In the genomic region with DNA sequence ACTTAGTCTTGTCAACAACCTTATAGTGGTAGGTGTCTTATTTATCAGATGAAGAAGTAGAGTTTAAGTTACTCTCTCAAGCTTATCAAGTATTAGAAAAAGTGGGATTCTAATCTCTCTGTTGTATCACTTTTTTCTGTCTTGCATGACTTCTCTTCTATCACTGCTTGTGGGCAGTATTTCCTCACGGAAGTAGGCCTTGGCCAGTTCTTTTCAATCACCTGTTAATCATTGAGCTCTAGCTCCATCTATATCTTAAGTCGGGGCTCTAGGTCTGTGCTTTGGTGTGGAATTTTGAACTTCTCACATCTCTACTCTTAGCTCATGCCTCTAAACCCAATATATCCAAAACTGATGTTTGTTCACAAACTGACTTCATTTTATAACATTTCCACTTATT, we compare ENCODE assay signal across 8 cellular contexts. TPM values are rescaled to one million over a fixed set of nuclear protein-coding genes. Genes with fewer than 3 reads are reported as not detected.
DNase-seq lines count a peak whose midpoint lies in the region; ATAC-seq, FAIRE-seq and TF ChIP-seq lines count a peak whose summit lies in the region.
"Not testable (repeated sequence)": the region's sequence is repeated elsewhere in the genome, so short reads cannot be mapped to it uniquely, and the experiment has no call there.

No MANE protein-coding gene starts in this region.

- not testable (repeated sequence) for H3K27ac ChIP-seq in DOHH2 (ENCODE audit: low read depth, low read length); astrocyte (ENCODE audit: low read depth, low read length); right lobe of liver

- H3K27ac Mint-ChIP-seq in T-helper 1 cell treated with Interleukin-12 subunit alpha and Interleukin-12 subunit beta and Interleukin-4 antibody, amounts not matched to agents 30 μg/mL and 1 μg/mL, for 36 hours = not testable (repeated sequence)
- peak overlapping the region; percentile 44 for H3K27ac Mint-ChIP-seq in astrocyte (ENCODE audit: unreplicated experiment)
- peak overlapping the region; percentile 28 for H3K27ac Mint-ChIP-seq in stimulated activated naive CD8-positive, alpha-beta T cell treated with anti-CD3 and anti-CD28 coated beads, Interleukin-15, Interleukin-2, amounts not matched to agents 100 ng/mL and 50 ng/mL, for 24 hours

- H3K36me3 ChIP-seq in DOHH2 (ENCODE audit: control insufficient read depth, low read length); astrocyte (ENCODE audit: insufficient read depth, low read length); right lobe of liver: not testable (repeated sequence)

- H3K4me1 ChIP-seq in DOHH2 (ENCODE audit: control insufficient read depth, low read length) = peaks cover 75% of the 10 kb centered on the region
- peaks cover 16% of the 10 kb centered on the region for H3K4me1 ChIP-seq in astrocyte (ENCODE audit: insufficient read depth, low read length)
- H3K4me1 ChIP-seq in right lobe of liver = peaks cover 0 to 15% (median 5%) of the 10 kb centered on the region in 4 donors

- peak overlapping the region; percentile 24; the same call in 1 of the 2 replicates for H3K4me2 ChIP-seq in DOHH2 (ENCODE audit: low read length)
- not testable (repeated sequence) for H3K4me2 ChIP-seq in astrocyte (ENCODE audit: low read length)

- not testable (repeated sequence) for H3K9me3 ChIP-seq in DOHH2 (ENCODE audit: control insufficient read depth, insufficient read depth, low read length); astrocyte (ENCODE audit: insufficient read depth, low read depth, low read length); right lobe of liver

- not testable (repeated sequence) for H3K9ac ChIP-seq in astrocyte (ENCODE audit: low read length)

- H3K9me2 ChIP-seq in DOHH2 (replicated peaks; ENCODE audit: control insufficient read depth, low read length) = not testable (repeated sequence)

- peaks cover 80% of the 10 kb centered on the region for H3K79me2 ChIP-seq in DOHH2 (ENCODE audit: control insufficient read depth, low read length)
- peaks cover 46% of the 10 kb centered on the region for H3K79me2 ChIP-seq in astrocyte (ENCODE audit: insufficient read depth, low read length)

- ATAC-seq in HG03066 (IDR thresholded peaks at IDR 0.05; ENCODE audit: low read depth, unreplicated experiment) (peak; percentile 35), right lobe of liver (peak; percentile 28 to 57 (median 44))

- not testable (repeated sequence) for H3K27me3 ChIP-seq in DOHH2 (ENCODE audit: control insufficient read depth, low read length); astrocyte (ENCODE audit: insufficient read depth, low read length); right lobe of liver

- H3K4me1 Mint-ChIP-seq in T-helper 1 cell treated with Interleukin-12 subunit alpha and Interleukin-12 subunit beta and Interleukin-4 antibody, amounts not matched to agents 30 μg/mL and 1 μg/mL, for 36 hours (ENCODE audit: low read depth) = peaks cover 72% of the 10 kb centered on the region
- H3K4me1 Mint-ChIP-seq in astrocyte (ENCODE audit: low read depth, unreplicated experiment) = peaks cover 72% of the 10 kb centered on the region
- H3K4me1 Mint-ChIP-seq in stimulated activated naive CD8-positive, alpha-beta T cell treated with anti-CD3 and anti-CD28 coated beads, Interleukin-15, Interleukin-2, amounts not matched to agents 100 ng/mL and 50 ng/mL, for 24 hours (ENCODE audit: low read depth) = peaks cover 94% of the 10 kb centered on the region

- not testable (repeated sequence) for H2AFZ ChIP-seq in astrocyte (ENCODE audit: low read depth, low read length)

- not testable (repeated sequence) for DNase-seq in GM19239 (ENCODE audit: insufficient read length, low spot score); astrocyte (ENCODE audit: low read depth); right lobe of liver
- peak; percentile 62 for DNase-seq in glomerular visceral epithelial cell (ENCODE audit: extremely low spot score)

- peaks cover 11% of the 10 kb centered on the region for H3K36me3 Mint-ChIP-seq in T-helper 1 cell treated with Interleukin-12 subunit alpha and Interleukin-12 subunit beta and Interleukin-4 antibody, amounts not matched to agents 30 μg/mL and 1 μg/mL, for 36 hours (ENCODE audit: low read depth)
- not testable (repeated sequence) for H3K36me3 Mint-ChIP-seq in astrocyte (ENCODE audit: low read depth, unreplicated experiment); stimulated activated naive CD8-positive, alpha-beta T cell treated with anti-CD3 and anti-CD28 coated beads, Interleukin-15, Interleukin-2, amounts not matched to agents 100 ng/mL and 50 ng/mL, for 24 hours (ENCODE audit: low read depth)

- 39% methylated on average over 2 of the region's 2 CpGs for WGBS in right lobe of liver (ENCODE audit: insufficient coverage, low coverage, low lambda C conversion rate, missing lambda C conversion rate)

- TF ChIP-seq CTCF in DOHH2 (IDR thresholded peaks at IDR 0.05; ENCODE audit: low read depth, low read length, poor library complexity, severe bottlenecking); astrocyte (IDR thresholded peaks at IDR 0.05; ENCODE audit: insufficient read depth, low read depth, low read length): not testable (repeated sequence)
- peak in 1 of 4 donors; percentile 16 for TF ChIP-seq CTCF in right lobe of liver (IDR thresholded peaks at IDR 0.05)

- intact Hi-C loops in right lobe of liver (cut with DNase I) = not testable (repeated sequence)

- not testable (repeated sequence) for H3F3A ChIP-seq in DOHH2 (ENCODE audit: control insufficient read depth, insufficient read depth)

- not testable (repeated sequence) for H3K9me3 Mint-ChIP-seq in T-helper 1 cell treated with Interleukin-12 subunit alpha and Interleukin-12 subunit beta and Interleukin-4 antibody, amounts not matched to agents 30 μg/mL and 1 μg/mL, for 36 hours; astrocyte (ENCODE audit: unreplicated experiment); stimulated activated naive CD8-positive, alpha-beta T cell treated with anti-CD3 and anti-CD28 coated beads, Interleukin-15, Interleukin-2, amounts not matched to agents 100 ng/mL and 50 ng/mL, for 24 hours

- TF ChIP-seq POLR2A in right lobe of liver (IDR thresholded peaks at IDR 0.05) = not testable (repeated sequence)

- H3K4me3 ChIP-seq in DOHH2 (ENCODE audit: low read length); astrocyte (ENCODE audit: insufficient read depth, low read depth, low read length); right lobe of liver: not testable (repeated sequence)

- H4K20me1 ChIP-seq in DOHH2 (ENCODE audit: control insufficient read depth, insufficient read depth, low read depth, low read length) = not testable (repeated sequence)
- peaks cover 21% of the 10 kb centered on the region for H4K20me1 ChIP-seq in astrocyte (ENCODE audit: insufficient read depth, low read length)

- not testable (repeated sequence) for H3K27me3 Mint-ChIP-seq in T-helper 1 cell treated with Interleukin-12 subunit alpha and Interleukin-12 subunit beta and Interleukin-4 antibody, amounts not matched to agents 30 μg/mL and 1 μg/mL, for 36 hours (ENCODE audit: low read depth); astrocyte (ENCODE audit: low read depth, unreplicated experiment); stimulated activated naive CD8-positive, alpha-beta T cell treated with anti-CD3 and anti-CD28 coated beads, Interleukin-15, Interleukin-2, amounts not matched to agents 100 ng/mL and 50 ng/mL, for 24 hours

- peak; percentile 84 for FAIRE-seq in GM19239 (lab: Jason Lieb, UNC)
- not testable (repeated sequence) for FAIRE-seq in astrocyte (lab: Jason Lieb, UNC)

- H3K4me3 Mint-ChIP-seq in T-helper 1 cell treated with Interleukin-12 subunit alpha and Interleukin-12 subunit beta and Interleukin-4 antibody, amounts not matched to agents 30 μg/mL and 1 μg/mL, for 36 hours = peak overlapping the region; percentile 15
- not testable (repeated sequence) for H3K4me3 Mint-ChIP-seq in astrocyte (ENCODE audit: unreplicated experiment); stimulated activated naive CD8-positive, alpha-beta T cell treated with anti-CD3 and anti-CD28 coated beads, Interleukin-15, Interleukin-2, amounts not matched to agents 100 ng/mL and 50 ng/mL, for 24 hours

RNA-seq across cellular contexts. Expression of a gene that starts 5.3 kb away (rescaled TPM):
- total RNA-seq in astrocyte = 26.2 and 28.2 TPM in 2 replicates
- total RNA-seq in right lobe of liver = 10 to 100 TPM; 15.6 to 25.3 (median 20.3) TPM
